Comparison of ENCODE assay signal across 8 cellular contexts in genomic region chr19:27793644-27794443, GRCh38.
DNase-seq lines count a peak whose midpoint lies in the region; ATAC-seq and TF ChIP-seq lines count a peak whose summit lies in the region.

No MANE protein-coding gene starts in this region.

- peak; percentile 90 for DNase-seq in NCI-H1694 (lab: John Stamatoyannopoulos, UW)
- peak; percentile 76 to 97 (median 86) for DNase-seq in T-helper 2 cell
- DNase-seq in ascending aorta (ENCODE audit: low spot score in 2 of 2) = peak; percentile 83 to 95
- DNase-seq in right cardiac atrium = peak; percentile 95 to 98 (median 96)
- peak; percentile 75 for DNase-seq in pulmonary artery endothelial cell (ENCODE audit: low read depth, low spot score)
- peak; percentile 88 to 89 for DNase-seq in uterus

- peak overlapping the region; percentile 87 to 88 for H3K4me3 ChIP-seq in ascending aorta
- H3K4me3 ChIP-seq in right cardiac atrium (ENCODE audit: low read length) = peak overlapping the region; percentile 57
- peak overlapping the region; percentile 60 to 81 for H3K4me3 ChIP-seq in uterus

- H3K4me1 ChIP-seq in ascending aorta (peaks cover 5 to 12% of the 10 kb centered on the region in 2 donors), right cardiac atrium (ENCODE audit: control insufficient read depth, insufficient read depth, low read length) (peaks cover 2% of the 10 kb centered on the region), uterus (peaks cover 0 to 7% of the 10 kb centered on the region in 2 donors)

- intact Hi-C loops in ascending aorta (cut with DNase I) (no loop called here), right cardiac atrium (cut with DNase I) (no loop called here), uterus (cut with DNase I; ENCODE audit: low total_unique reads) (no loop called here)

- H3K36me3 ChIP-seq in ascending aorta = peaks cover 0 to 2% of the 10 kb centered on the region in 2 donors
- no peaks in the 10 kb centered on the region for H3K36me3 ChIP-seq in uterus

- TF ChIP-seq POLR2A in GM15510 (IDR thresholded peaks at IDR 0.05; ENCODE audit: borderline replicate concordance, extremely low read depth, insufficient read length) (peak; percentile 78), uterus (IDR thresholded peaks at IDR 0.05) (peak; percentile 15 to 58)

- peak; percentile 93 for ATAC-seq in HG02884 (IDR thresholded peaks at IDR 0.05; ENCODE audit: unreplicated experiment)
- ATAC-seq in right cardiac atrium = peak; percentile 99 to 100

- H3K27me3 ChIP-seq in ascending aorta = no peaks in the 10 kb centered on the region
- H3K27me3 ChIP-seq in right cardiac atrium (ENCODE audit: control insufficient read depth, insufficient read depth) = no peaks in the 10 kb centered on the region
- H3K27me3 ChIP-seq in uterus = no peaks in the 10 kb centered on the region

- WGBS in right cardiac atrium = under 1% methylated on average over 48 of the region's 48 CpGs

- H3K27ac ChIP-seq in ascending aorta = peak overlapping the region; percentile 86 to 89
- H3K27ac ChIP-seq in right cardiac atrium (ENCODE audit: low read length) = peak overlapping the region; percentile 94
- peak overlapping the region; percentile 84 to 89 for H3K27ac ChIP-seq in uterus

- peak in 1 of 3 experiments; percentile 10 for TF ChIP-seq CTCF in ascending aorta (IDR thresholded peaks at IDR 0.05)
- no peak for TF ChIP-seq CTCF in uterus (IDR thresholded peaks at IDR 0.05)

- H3K9me3 ChIP-seq in ascending aorta = no peaks in the 10 kb centered on the region
- H3K9me3 ChIP-seq in right cardiac atrium (ENCODE audit: control insufficient read depth, low read length) = no peaks in the 10 kb centered on the region
- H3K9me3 ChIP-seq in uterus = no peaks in the 10 kb centered on the region

Comparison
In these comparisons a context has a peak if more than half of its experiments do, and no peak if none do; other contexts are left out.
1. Peak in every context shown above with its lines: DNase-seq, ATAC-seq, H3K4me3 ChIP-seq and H3K27ac ChIP-seq.